Comparison of ENCODE assay signal across 23 cellular contexts in genomic region chr10:52452600-52453493, GRCh38.
DNase-seq lines count a peak whose midpoint lies in the region; ATAC-seq and TF ChIP-seq lines count a peak whose summit lies in the region.
"Had no signal": no experiment of that assay in that cellular context is flagged by ENCODE, and none has a peak within 500 bp of the region (broad histone marks: within the 10 kb centered on the region; RNA-seq: fewer than 3 reads in every experiment).

No MANE protein-coding gene starts in this region.

- no TSS peak for BruUV-seq in Calu3 (replicated peaks; lab: Mats Ljungman, UMichigan)

- CTCF ChIA-PET in SK-N-SH (lab: Yijun Ruan, JAX), result interaction anchor here (0.7 to 1.4 kb wide), 4 partner anchors 10 to 114 kb away, joined by 3 to 5 read pairs (median 4); no protein-coding TSS in a partner anchor
- CTCF ChIA-PET in Calu3 (lab: Charles Lee), result no interaction called here

- no peaks in the 10 kb centered on the region for H3K9me2 ChIP-seq in SK-N-SH

- no peaks in the 10 kb centered on the region for H3K36me3 Mint-ChIP-seq in neural progenitor cell
- H3K36me3 Mint-ChIP-seq in Calu3 (ENCODE audit: insufficient read depth, unreplicated experiment), result no peaks in the 10 kb centered on the region
- H3K36me3 Mint-ChIP-seq: naive B cell had no signal

- no peaks in the 10 kb centered on the region for H3K27me3 Mint-ChIP-seq in neural progenitor cell (ENCODE audit: insufficient read depth, low read depth)
- no peaks in the 10 kb centered on the region for H3K27me3 Mint-ChIP-seq in Calu3 (ENCODE audit: unreplicated experiment)
- H3K27me3 Mint-ChIP-seq: activated CD4-positive, alpha-beta T cell treated with anti-CD3 and anti-CD28 coated beads for 36 hours; naive B cell had no signal

- H3F3A ChIP-seq in SK-N-SH (replicated peaks; ENCODE audit: insufficient read depth) (no peaks in the 10 kb centered on the region), neural progenitor cell (ENCODE audit: low read depth) (peaks cover 18% of the 10 kb centered on the region)

- H3K4me2 ChIP-seq in SK-N-SH (peak overlapping the region; percentile 25; the same call in 1 of the 2 replicates), neural progenitor cell (peak overlapping the region; percentile 71)

- peaks cover 10% of the 10 kb centered on the region for H3K4me1 Mint-ChIP-seq in neural progenitor cell
- no peaks in the 10 kb centered on the region for H3K4me1 Mint-ChIP-seq in Calu3 (ENCODE audit: low read depth, unreplicated experiment)
- H3K4me1 Mint-ChIP-seq: activated CD4-positive, alpha-beta T cell treated with anti-CD3 and anti-CD28 coated beads for 36 hours; naive B cell had no signal

- H3K27ac Mint-ChIP-seq in neural progenitor cell (no peak overlapping the region), Calu3 (ENCODE audit: unreplicated experiment) (no peak overlapping the region)
- H3K27ac Mint-ChIP-seq: activated CD4-positive, alpha-beta T cell treated with anti-CD3 and anti-CD28 coated beads for 36 hours; activated naive CD4-positive, alpha-beta T cell treated with anti-CD3 and anti-CD28 coated beads for 36 hours; naive B cell; T-helper 1 cell treated with Interleukin-12 subunit alpha and Interleukin-12 subunit beta and Interleukin-4 antibody, amounts not matched to agents 30 μg/mL and 1 μg/mL, for 36 hours had no signal

- TF ChIP-seq CTCF in SK-N-SH (IDR thresholded peaks at IDR 0.05), result no peak
- no peak for TF ChIP-seq CTCF in epithelial cell of esophagus (IDR thresholded peaks at IDR 0.05; ENCODE audit: insufficient read depth, low read depth, low read length, missing control alignments)
- TF ChIP-seq CTCF in neural progenitor cell (IDR thresholded peaks at IDR 0.05), result no peak
- TF ChIP-seq CTCF in Calu3 (IDR thresholded peaks at IDR 0.05; ENCODE audit: unreplicated experiment), result no peak
- no peak for TF ChIP-seq CTCF in sigmoid colon (IDR thresholded peaks at IDR 0.05)

- H3K4me3 Mint-ChIP-seq in neural progenitor cell, result no peak overlapping the region
- H3K4me3 Mint-ChIP-seq in Calu3 (ENCODE audit: low read depth, unreplicated experiment), result no peak overlapping the region
- H3K4me3 Mint-ChIP-seq: activated CD4-positive, alpha-beta T cell treated with anti-CD3 and anti-CD28 coated beads for 36 hours; activated naive CD4-positive, alpha-beta T cell treated with anti-CD3 and anti-CD28 coated beads for 36 hours; naive B cell; T-helper 1 cell treated with Interleukin-12 subunit alpha and Interleukin-12 subunit beta and Interleukin-4 antibody, amounts not matched to agents 30 μg/mL and 1 μg/mL, for 36 hours had no signal

- no peak for TF ChIP-seq RAD21 in SK-N-SH (IDR thresholded peaks at IDR 0.05; ENCODE audit: low read length)

- no peak for TF ChIP-seq EP300 in SK-N-SH (IDR thresholded peaks at IDR 0.05; ENCODE audit: borderline replicate concordance in 1 of 2, low read depth in 1 of 2, low read length in 1 of 2)
- no peak for TF ChIP-seq EP300 in sigmoid colon (IDR thresholded peaks at IDR 0.05)

- H3K9me3 ChIP-seq in SK-N-SH, result no peaks in the 10 kb centered on the region
- no peaks in the 10 kb centered on the region for H3K9me3 ChIP-seq in neural progenitor cell (ENCODE audit: low read depth)
- H3K9me3 ChIP-seq in sigmoid colon, result no peaks in the 10 kb centered on the region
- H3K9me3 ChIP-seq: BE2C, ovary, upper lobe of left lung had no signal

- H3K9me3 Mint-ChIP-seq in neural progenitor cell (no peaks in the 10 kb centered on the region), Calu3 (ENCODE audit: low read depth, unreplicated experiment) (no peaks in the 10 kb centered on the region)
- H3K9me3 Mint-ChIP-seq: naive B cell; T-helper 1 cell treated with Interleukin-12 subunit alpha and Interleukin-12 subunit beta and Interleukin-4 antibody, amounts not matched to agents 30 μg/mL and 1 μg/mL, for 36 hours had no signal

- 85% methylated on average over 12 of the region's 12 CpGs for WGBS in SK-N-SH (ENCODE audit: low lambda C conversion rate)
- 53 to 68% methylated on average over 12 of the region's 12 CpGs for WGBS in sigmoid colon, 2 donors

- H3K4me3 ChIP-seq in SK-N-SH (ENCODE audit: low read depth in 2 of 2, low read length in 1 of 2), result no peak overlapping the region
- H3K4me3 ChIP-seq in epithelial cell of esophagus (ENCODE audit: low read length), result peak overlapping the region; percentile 48
- no peak overlapping the region for H3K4me3 ChIP-seq in neural progenitor cell
- no peak overlapping the region for H3K4me3 ChIP-seq in sigmoid colon
- H3K4me3 ChIP-seq: ovary, upper lobe of left lung had no signal

- no peaks in the 10 kb centered on the region for H3K79me2 ChIP-seq in SK-N-SH (ENCODE audit: insufficient read depth)
- H3K79me2 ChIP-seq in neural progenitor cell (ENCODE audit: low read depth), result no peaks in the 10 kb centered on the region

- intact Hi-C loops in Calu3 (cut with micrococcal nuclease; ENCODE audit: unreplicated experiment), result no loop called here
- intact Hi-C loops in sigmoid colon (cut with DNase I), result no loop called here

- H3K27me3 ChIP-seq in SK-N-SH (ENCODE audit: insufficient read depth) (no peaks in the 10 kb centered on the region), neural progenitor cell (no peaks in the 10 kb centered on the region), sigmoid colon (no peaks in the 10 kb centered on the region)
- H3K27me3 ChIP-seq: BE2C, ovary, upper lobe of left lung had no signal

- H3K36me3 ChIP-seq in SK-N-SH (replicated peaks in 1 of 2; ENCODE audit: control insufficient read depth in 1 of 2, insufficient read depth in 2 of 2, low read length in 1 of 2) (no peaks in the 10 kb centered on the region), neural progenitor cell (no peaks in the 10 kb centered on the region), sigmoid colon (no peaks in the 10 kb centered on the region)
- H3K36me3 ChIP-seq: BE2C, ovary, upper lobe of left lung had no signal

- TF ChIP-seq POLR2A in sigmoid colon (IDR thresholded peaks at IDR 0.05), result no peak

- POLR2A ChIA-PET in SK-N-SH (lab: Yijun Ruan, JAX), result no interaction called here

- H3K27ac ChIP-seq in SK-N-SH (ENCODE audit: low read depth in 2 of 2, low read length in 1 of 2) (0 out of 4 replicates have a peak overlapping the region, but pooled peaks of 1 of the 2 experiments have one; percentile 64), neural progenitor cell (peak overlapping the region; percentile 65), sigmoid colon (no peak overlapping the region)
- H3K27ac ChIP-seq: HL-60, ovary, upper lobe of left lung had no signal

- no peaks in the 10 kb centered on the region for H4K20me1 ChIP-seq in SK-N-SH (ENCODE audit: insufficient read depth)
- no peaks in the 10 kb centered on the region for H4K20me1 ChIP-seq in neural progenitor cell (ENCODE audit: low read depth)

- no peak for DNase-seq in SK-N-SH
- peak; percentile 16 for DNase-seq in LoVo (ENCODE audit: low spot score)
- no peak for DNase-seq in epithelial cell of esophagus (ENCODE audit: low read depth)
- DNase-seq in neural progenitor cell (ENCODE audit: low spot score), result peak; percentile 67
- DNase-seq in DMS 273 treated with DMSO at 0.1 percent for 48 hours (lab: John Stamatoyannopoulos, UW), result no peak
- no peak for DNase-seq in Calu3
- no peak for DNase-seq in sigmoid colon
- DNase-seq: activated CD4-positive, alpha-beta T cell treated with anti-CD3 and anti-CD28 coated beads for 36 hours; activated naive CD4-positive, alpha-beta T cell treated with anti-CD3 and anti-CD28 coated beads for 36 hours; activated T-cell treated with anti-CD3 and anti-CD28 coated beads, Interleukin-2, amount 50 U/mL, for 48 hours; BE2C; central memory CD4-positive, alpha-beta T cell; DND-41; naive B cell; NCI-H1694; NCI-H774; ovary; right cardiac atrium; stimulated activated CD8-positive, alpha-beta memory T cell treated with anti-CD3 and anti-CD28 coated beads, Interleukin-4, amount 100 ng/mL, for 48 hours; upper lobe of left lung had no signal

- H3K9ac ChIP-seq in SK-N-SH, result no peak overlapping the region
- no peak overlapping the region for H3K9ac ChIP-seq in neural progenitor cell

- H3K4me1 ChIP-seq in SK-N-SH (ENCODE audit: control insufficient read depth in 1 of 2, insufficient read depth in 2 of 2, low read depth in 1 of 2, low read length in 1 of 2), result peaks cover 0 to 20% of the 10 kb centered on the region in 2 experiments; a peak in 2 of 4 replicates
- peaks cover 51% of the 10 kb centered on the region for H3K4me1 ChIP-seq in neural progenitor cell
- H3K4me1 ChIP-seq in sigmoid colon, result no peaks in the 10 kb centered on the region
- H3K4me1 ChIP-seq: upper lobe of left lung had no signal

- ATAC-seq in SK-N-SH treated with all-trans-retinoic acid at 6 μM for 48 hours, result no peak
- ATAC-seq: activated CD4-positive, alpha-beta T cell treated with anti-CD3 and anti-CD28 coated beads for 36 hours had no signal

- H2AFZ ChIP-seq in SK-N-SH (ENCODE audit: low read depth) (peak overlapping the region; percentile 41; the same call in 1 of the 2 replicates), neural progenitor cell (replicated peaks) (no peak overlapping the region)

TF ChIP-seq in SK-N-SH, 30 proteins besides CTCF, POLR2A, EP300 and RAD21 (continues in another document):
- TF ChIP-seq POLR2AphosphoS5 (IDR thresholded peaks at IDR 0.05; ENCODE audit: low read depth, low read length) (no peak), RCOR1 (IDR thresholded peaks at IDR 0.05; ENCODE audit: low read length) (no peak), NRF1 (IDR thresholded peaks at IDR 0.05; ENCODE audit: low read depth, low read length) (no peak), TCF12 (IDR thresholded peaks at IDR 0.05) (no peak), CHD2 (IDR thresholded peaks at IDR 0.05; ENCODE audit: low read length, partially characterized antibody) (no peak)

TF ChIP-seq in SK-N-SH treated with all-trans-retinoic acid at 6 μM for 48 hours, 23 proteins besides CTCF, POLR2A, EP300 and RAD21 (continues in another document):
- no peak for TF ChIP-seq ESRRG (CRISPR knock-in tag; IDR thresholded peaks at IDR 0.05)
- TF ChIP-seq ARNTL (CRISPR knock-in tag; IDR thresholded peaks at IDR 0.05; ENCODE audit: borderline replicate concordance, low read depth), result no peak
- TF ChIP-seq ZFP30 (CRISPR knock-in tag; IDR thresholded peaks at IDR 0.05), result no peak
- no peak for TF ChIP-seq CSRNP3 (CRISPR knock-in tag; IDR thresholded peaks at IDR 0.05)

Comparison
In these comparisons a context has a peak if more than half of its experiments do, and no peak if none do; other contexts are left out.
1. DNase-seq: peak in LoVo (single experiment) and neural progenitor cell (single experiment); none in SK-N-SH (single experiment), epithelial cell of esophagus (single experiment), DMS 273 treated with DMSO at 0.1 percent for 48 hours (single experiment), Calu3 (single experiment) and sigmoid colon (single experiment).